Comparison of ENCODE assay signal across 1 cellular context in genomic region chrX:55160685-55161552, GRCh38.
TF ChIP-seq lines count a peak whose summit lies in the region.

No MANE protein-coding gene starts in this region.

TF ChIP-seq in HepG2, 621 proteins besides CTCF, POLR2A, EP300 and RAD21 (continued from another document and continues in another):
- TF ChIP-seq ZNF646 (CRISPR knock-in tag; IDR thresholded peaks at IDR 0.05) (no peak), HIC2 (CRISPR knock-in tag; IDR thresholded peaks at IDR 0.05; ENCODE audit: low read depth) (no peak), ZBTB37 (CRISPR knock-in tag; IDR thresholded peaks at IDR 0.05) (no peak), MTF2 (CRISPR knock-in tag; IDR thresholded peaks at IDR 0.05; ENCODE audit: borderline replicate concordance) (no peak), DBP (CRISPR knock-in tag; IDR thresholded peaks at IDR 0.05; ENCODE audit: not compliant biosample characterization) (no peak), SP4 (CRISPR knock-in tag; IDR thresholded peaks at IDR 0.05) (peak; percentile 41; the same call in 1 of the 2 replicates), ZNF335 (CRISPR knock-in tag; IDR thresholded peaks at IDR 0.05) (no peak), ZNF788 (CRISPR knock-in tag; IDR thresholded peaks at IDR 0.05; ENCODE audit: borderline replicate concordance) (no peak), ZNF224 (CRISPR knock-in tag; IDR thresholded peaks at IDR 0.05) (peak; percentile 29; the same call in 1 of the 2 replicates), ZNF18 (CRISPR knock-in tag; IDR thresholded peaks at IDR 0.05; ENCODE audit: insufficient replicate concordance) (no peak), ZNF749 (CRISPR knock-in tag; IDR thresholded peaks at IDR 0.05; ENCODE audit: borderline replicate concordance) (no peak), SMARCE1 (IDR thresholded peaks at IDR 0.05; ENCODE audit: borderline replicate concordance) (no peak), PCBP1 (IDR thresholded peaks at IDR 0.05; ENCODE audit: borderline replicate concordance, low read depth, low read length) (no peak), ZBTB49 (CRISPR knock-in tag; IDR thresholded peaks at IDR 0.05; ENCODE audit: borderline replicate concordance) (no peak), ZKSCAN5 (CRISPR knock-in tag; IDR thresholded peaks at IDR 0.05) (no peak), ZBTB46 (CRISPR knock-in tag; IDR thresholded peaks at IDR 0.05; ENCODE audit: borderline replicate concordance) (no peak), MLXIP (CRISPR knock-in tag; IDR thresholded peaks at IDR 0.05; ENCODE audit: borderline replicate concordance) (no peak), IRF2 (CRISPR knock-in tag; IDR thresholded peaks at IDR 0.05) (0 out of 2 replicates have a peak, but pooled peaks have one; percentile 38), RARA (CRISPR knock-in tag; IDR thresholded peaks at IDR 0.05) (no peak), AKNA (CRISPR knock-in tag; IDR thresholded peaks at IDR 0.05; ENCODE audit: borderline replicate concordance) (no peak), ZC3H13 (CRISPR knock-in tag; IDR thresholded peaks at IDR 0.05) (no peak), MIXL1 (CRISPR knock-in tag; IDR thresholded peaks at IDR 0.05) (no peak), PAWR (CRISPR knock-in tag; IDR thresholded peaks at IDR 0.05; ENCODE audit: borderline replicate concordance) (no peak), ZNF143 (CRISPR knock-in tag; IDR thresholded peaks at IDR 0.05) (no peak), LBX2 (CRISPR knock-in tag; IDR thresholded peaks at IDR 0.05; ENCODE audit: borderline replicate concordance) (no peak), GPN1 (CRISPR knock-in tag; IDR thresholded peaks at IDR 0.05; ENCODE audit: borderline replicate concordance) (no peak), NCOR1 (IDR thresholded peaks at IDR 0.05; ENCODE audit: borderline replicate concordance, low read length) (no peak), SMYD3 (CRISPR knock-in tag; IDR thresholded peaks at IDR 0.05) (no peak)
